In the genomic region with DNA sequence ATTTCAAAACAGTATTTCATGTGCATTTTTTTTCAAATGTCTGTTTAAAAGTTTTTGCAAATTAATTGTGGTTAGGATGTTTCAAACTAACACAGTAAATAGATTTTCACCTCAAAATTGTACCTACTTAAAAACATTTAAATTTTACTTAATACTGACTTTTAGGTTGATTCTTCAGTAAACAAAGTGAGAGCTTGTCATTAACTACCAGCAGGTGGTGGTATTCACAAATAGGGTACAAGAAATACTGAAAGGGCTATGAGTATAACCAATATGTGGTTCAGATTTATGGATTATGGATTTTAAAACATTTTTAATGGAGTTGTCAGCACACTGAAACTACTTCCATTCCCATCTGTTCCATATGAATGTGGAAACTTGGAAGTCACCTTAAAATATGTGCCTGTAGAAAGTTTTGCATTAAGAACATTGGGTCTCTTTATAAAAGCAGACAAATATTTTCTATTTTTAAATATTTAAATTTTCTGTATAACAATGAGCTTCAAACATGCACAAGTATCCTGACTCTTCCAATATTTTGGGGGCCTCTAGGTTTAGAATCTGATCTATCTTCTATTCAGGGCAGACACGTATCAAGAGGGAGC, we compare ENCODE assay signal across 10 cellular contexts.
DNase-seq lines count a peak whose midpoint lies in the region; ATAC-seq, FAIRE-seq and TF ChIP-seq lines count a peak whose summit lies in the region.
"Had no signal": no experiment of that assay in that cellular context is flagged by ENCODE, and none has a peak within 500 bp of the region (broad histone marks: within the 10 kb centered on the region; RNA-seq: fewer than 3 reads in every experiment).

No MANE protein-coding gene starts in this region.

- H3K27ac ChIP-seq in left ventricle myocardium inferior (replicated peaks) (no peak overlapping the region), endothelial cell of umbilical vein (ENCODE audit: insufficient read depth, low read depth, low read length) (no peak overlapping the region)
- H3K27ac ChIP-seq: SK-N-MC had no signal

- H3K9ac ChIP-seq in endothelial cell of umbilical vein (replicated peaks; ENCODE audit: extremely low read depth, insufficient read depth, low read length): no peak overlapping the region

- TF ChIP-seq POLR2A in endothelial cell of umbilical vein (IDR thresholded peaks at IDR 0.05; ENCODE audit: low read depth, low read length): no peak

- DNase-seq in left ventricle myocardium inferior: no peak
- no peak for DNase-seq in Right ventricle myocardium inferior (ENCODE audit: missing footprints)
- peak; percentile 97 for DNase-seq in NCI-H510A treated with DMSO at 0.1 percent for 48 hours (lab: John Stamatoyannopoulos, UW)
- DNase-seq in endothelial cell of umbilical vein (ENCODE audit: low read depth, low spot score): peak; percentile 55
- DNase-seq in activated CD4-positive, alpha-beta T cell treated with anti-CD3 and anti-CD28 coated beads for 48 hours: no peak
- DNase-seq in HuH-7.5 (ENCODE audit: low spot score): no peak
- DNase-seq in MG63: no peak
- DNase-seq in posterior cingulate gyrus: no peak
- DNase-seq: anterior cingulate cortex had no signal

- no peaks in the 10 kb centered on the region for H3K36me3 ChIP-seq in left ventricle myocardium inferior
- H3K36me3 ChIP-seq in endothelial cell of umbilical vein (ENCODE audit: control insufficient read depth in 2 of 2, extremely low read depth in 1 of 2, insufficient read depth in 2 of 2, low read length in 2 of 2): no peaks in the 10 kb centered on the region
- H3K36me3 ChIP-seq in MG63: no peaks in the 10 kb centered on the region

- POLR2A ChIA-PET in endothelial cell of umbilical vein (lab: Charles Lee): interaction anchor here (0.6 kb wide), 1 partner anchor 350 kb away, joined by 6 read pairs; no protein-coding TSS in a partner anchor

- no peak overlapping the region for H3K4me3 ChIP-seq in left ventricle myocardium inferior
- no peak overlapping the region for H3K4me3 ChIP-seq in endothelial cell of umbilical vein (replicated peaks in 1 of 3; ENCODE audit: insufficient read depth in 1 of 3, low read depth in 1 of 3, low read length in 3 of 3)
- no peak overlapping the region for H3K4me3 ChIP-seq in MG63
- H3K4me3 ChIP-seq: SK-N-MC had no signal

- no TSS peak for BruUV-seq in endothelial cell of umbilical vein (replicated peaks; lab: Mats Ljungman, UMichigan)

- H4K20me1 ChIP-seq in endothelial cell of umbilical vein (replicated peaks; ENCODE audit: control insufficient read depth, extremely low read depth, insufficient read depth, low read length): no peaks in the 10 kb centered on the region

- H3K9me3 ChIP-seq in left ventricle myocardium inferior (replicated peaks) (no peaks in the 10 kb centered on the region), endothelial cell of umbilical vein (replicated peaks; ENCODE audit: control insufficient read depth, insufficient read depth, low read length) (no peaks in the 10 kb centered on the region), MG63 (no peaks in the 10 kb centered on the region)

- H3K27me3 ChIP-seq in left ventricle myocardium inferior (ENCODE audit: low read depth) (peaks cover 3% of the 10 kb centered on the region), endothelial cell of umbilical vein (ENCODE audit: control insufficient read depth in 2 of 2, insufficient read depth in 2 of 2, low read length in 2 of 2) (no peaks in the 10 kb centered on the region), MG63 (no peaks in the 10 kb centered on the region)

- CTCF ChIA-PET in endothelial cell of umbilical vein (lab: Charles Lee): interaction anchor here (0.6 to 13.7 kb wide), 62 partner anchors 8 to 622 kb away, joined by 3 to 289 read pairs (median 6); a partner anchor contains a TSS

- no peak overlapping the region for H2AFZ ChIP-seq in endothelial cell of umbilical vein (ENCODE audit: low read depth, low read length)

- H3K4me1 ChIP-seq in left ventricle myocardium inferior (no peaks in the 10 kb centered on the region), endothelial cell of umbilical vein (ENCODE audit: control insufficient read depth, extremely low read depth, insufficient read depth, low read length) (peaks cover 20% of the 10 kb centered on the region)

- no peak overlapping the region for H3K4me2 ChIP-seq in endothelial cell of umbilical vein (ENCODE audit: insufficient read depth, low read length)

- intact Hi-C loops in left ventricle myocardium inferior (cut with micrococcal nuclease): no loop called here
- intact Hi-C loops in Right ventricle myocardium inferior (cut with DNase I): loop anchor here (5.0 kb wide), 1 partner anchor 354 kb away; a partner anchor contains a TSS
- intact Hi-C loops in endothelial cell of umbilical vein (cut with micrococcal nuclease): loop anchor here (1.0 kb wide), 1 partner anchor 111 kb away; no protein-coding TSS in a partner anchor
- intact Hi-C loops in posterior cingulate gyrus (cut with DNase I): no loop called here

- H3K79me2 ChIP-seq in endothelial cell of umbilical vein (ENCODE audit: control insufficient read depth, insufficient read depth, low read length): no peaks in the 10 kb centered on the region

- no peak for ATAC-seq in Right ventricle myocardium inferior

- FAIRE-seq in endothelial cell of umbilical vein (lab: Jason Lieb, UNC): no peak

- H3K9me1 ChIP-seq in endothelial cell of umbilical vein (replicated peaks; ENCODE audit: control insufficient read depth, extremely low read depth, insufficient read depth, low read length): no peaks in the 10 kb centered on the region

- TF ChIP-seq CTCF in left ventricle myocardium inferior (IDR thresholded peaks at IDR 0.05; ENCODE audit: borderline replicate concordance): peak; percentile 54
- peak; percentile 34 to 40 for TF ChIP-seq CTCF in endothelial cell of umbilical vein (IDR thresholded peaks at IDR 0.05; ENCODE audit: extremely low read depth in 1 of 2, insufficient read depth in 1 of 2, low read depth in 1 of 2, low read length in 2 of 2)

- dilution Hi-C loops in endothelial cell of umbilical vein (cut with MboI; ENCODE audit: extremely low pct_ligation_motif_present, low sequenced_read_pairs): no loop called here

TF ChIP-seq in endothelial cell of umbilical vein, 7 proteins besides CTCF, POLR2A, EP300 and RAD21:
- TF ChIP-seq MYC (IDR thresholded peaks at IDR 0.05; ENCODE audit: low read depth, low read length) (no peak), FOS (IDR thresholded peaks at IDR 0.05; ENCODE audit: borderline replicate concordance, insufficient read depth, low read length) (no peak), POLR2AphosphoS5 (IDR thresholded peaks at IDR 0.05; ENCODE audit: insufficient read depth, low read depth, low read length) (no peak), EZH2 (IDR thresholded peaks at IDR 0.05; ENCODE audit: borderline replicate concordance, low read depth, low read length, severe bottlenecking) (no peak), JUN (IDR thresholded peaks at IDR 0.05; ENCODE audit: borderline replicate concordance, insufficient read depth, insufficient read length, low read depth) (no peak), GATA2 (IDR thresholded peaks at IDR 0.05; ENCODE audit: insufficient read depth, insufficient read length, low read depth, low read length) (no peak)
- TF ChIP-seq, protein P1, sequence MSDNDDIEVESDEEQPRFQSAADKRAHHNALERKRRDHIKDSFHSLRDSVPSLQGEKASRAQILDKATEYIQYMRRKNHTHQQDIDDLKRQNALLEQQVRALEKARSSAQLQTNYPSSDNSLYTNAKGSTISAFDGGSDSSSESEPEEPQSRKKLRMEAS (IDR thresholded peaks at IDR 0.05; ENCODE audit: insufficient read depth, insufficient read length): no peak

Comparison
In these comparisons a context has a peak if more than half of its experiments do, and no peak if none do; other contexts are left out.
1. intact Hi-C loops: an anchor here in Right ventricle myocardium inferior (5.0 kb wide) and endothelial cell of umbilical vein (1.0 kb wide); none called in left ventricle myocardium inferior and posterior cingulate gyrus.
2. DNase-seq: peak in NCI-H510A treated with DMSO at 0.1 percent for 48 hours (single experiment) and endothelial cell of umbilical vein (single experiment); none in left ventricle myocardium inferior (single experiment), Right ventricle myocardium inferior (single experiment), activated CD4-positive, alpha-beta T cell treated with anti-CD3 and anti-CD28 coated beads for 48 hours (single experiment), HuH-7.5 (single experiment), MG63 (single experiment) and posterior cingulate gyrus (0 of 10).